ENCODE assay signal across 22 cellular contexts in genomic region chr13:37708101-37708500, GRCh38.
"Had no signal": no experiment of that assay in that cellular context is flagged by ENCODE, and none has a peak within 500 bp of the region (broad histone marks: within the 10 kb centered on the region; RNA-seq: fewer than 3 reads in every experiment).

No MANE protein-coding gene starts in this region.

- H3K36me3 ChIP-seq: brain microvascular endothelial cell, esophagus squamous epithelium had no signal

- H3K27me3 ChIP-seq: brain microvascular endothelial cell, esophagus squamous epithelium had no signal

- ATAC-seq: activated CD4-positive, alpha-beta T cell treated with anti-CD3 and anti-CD28 coated beads for 36 hours; activated CD8-positive, alpha-beta memory T cell treated with anti-CD3 and anti-CD28 coated beads, Interleukin-2, amount 10 ng/mL, durations not matched to agents 7 days and 5 days; activated CD8-positive, alpha-beta T cell treated with anti-CD3 and anti-CD28 coated beads, Interleukin-2, amount 10 ng/mL, durations not matched to agents 7 days and 5 days; effector memory CD8-positive, alpha-beta T cell had no signal

- H3K9me3 ChIP-seq: esophagus squamous epithelium had no signal

- DNase-seq: activated CD4-positive, alpha-beta memory T cell treated with anti-CD3 and anti-CD28 coated beads for 36 hours; activated CD4-positive, alpha-beta T cell treated with anti-CD3 and anti-CD28 coated beads for 36 hours; activated CD4-positive, alpha-beta T cell treated with anti-CD3 and anti-CD28 coated beads, Interleukin-2, amount 10 ng/mL, durations not matched to agents 24 days and 14 days; activated CD4-positive, CD25-positive, alpha-beta regulatory T cell; activated CD4-positive, CD25-positive, alpha-beta regulatory T cell treated with anti-CD3 and anti-CD28 coated beads, Interleukin-2, amount 50 U/mL, for 72 hours; activated CD8-positive, alpha-beta memory T cell treated with anti-CD3 and anti-CD28 coated beads, Interleukin-2, amount 10 ng/mL, durations not matched to agents 7 days and 5 days; activated CD8-positive, alpha-beta memory T cell treated with anti-CD3 and anti-CD28 coated beads, Interleukin-2, amount 50 U/mL, for 4 hours; activated CD8-positive, alpha-beta T cell treated with anti-CD3 and anti-CD28 coated beads, Interleukin-2, amount 10 ng/mL, durations not matched to agents 7 days and 5 days; activated effector memory CD4-positive, alpha-beta T cell treated with anti-CD3 and anti-CD28 coated beads, Interleukin-2, amount 50 U/mL, for 16 hours; activated naive CD4-positive, alpha-beta T cell treated with anti-CD3 and anti-CD28 coated beads, Interleukin-2, amount 10 ng/mL, durations not matched to agents 7 days and 5 days; activated T-cell treated with anti-CD3 and anti-CD28 coated beads, Interleukin-2, amount 50 U/mL, for 1 hour; activated T-cell treated with anti-CD3 and anti-CD28 coated beads, Interleukin-2, amount 50 U/mL, for 48 hours; amniotic stem cell; anterior cingulate cortex; brain microvascular endothelial cell; effector CD4-positive, alpha-beta T cell; effector memory CD8-positive, alpha-beta T cell; esophagus squamous epithelium; foreskin fibroblast; T-helper 2 cell had no signal

- H3K27ac ChIP-seq: coronary artery, epithelial cell of prostate, esophagus squamous epithelium had no signal

- H3K4me3 ChIP-seq: coronary artery, esophagus squamous epithelium had no signal

- H3K4me1 ChIP-seq: esophagus squamous epithelium had no signal
